Comparison of ENCODE assay signal across 8 cellular contexts in the genomic region with DNA sequence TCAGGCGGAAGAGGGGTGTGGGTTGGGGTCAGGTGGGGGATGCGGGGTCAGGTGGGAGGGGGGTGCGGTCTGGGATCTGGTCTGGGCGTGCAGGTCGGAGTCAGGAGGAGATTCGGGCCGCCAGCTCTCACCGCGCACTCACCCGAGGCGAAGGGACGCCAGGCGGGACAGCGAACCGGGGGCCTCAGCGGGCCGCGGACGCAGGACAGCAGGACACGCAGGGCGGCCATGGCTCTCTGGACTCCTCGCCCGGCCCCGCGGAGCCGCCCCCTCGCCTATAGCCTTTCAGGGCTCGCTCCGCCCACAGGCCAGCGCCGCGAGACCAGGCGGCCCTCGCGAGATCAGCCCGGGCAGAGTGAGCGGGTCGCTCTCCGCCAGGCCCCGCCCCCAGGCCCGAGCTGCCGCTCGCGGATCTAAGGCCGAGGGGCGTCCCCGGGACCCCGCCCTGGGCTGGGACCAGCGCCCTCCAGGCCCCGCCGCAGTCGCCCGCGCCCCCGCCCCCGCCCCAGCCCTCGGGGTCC. TPM values are rescaled to one million over a fixed set of nuclear protein-coding genes. Genes with fewer than 3 reads are reported as not detected.
DNase-seq lines count a peak whose midpoint lies in the region; ATAC-seq, FAIRE-seq and TF ChIP-seq lines count a peak whose summit lies in the region.

TSS of gene ECHS1 (minus strand) at position 251 of the 521 bp plus-strand sequence. CDS start at position 230, 21 bp downstream.

- H3K27me3 ChIP-seq in SU-DHL-6 (ENCODE audit: low read length) (no peaks in the 10 kb centered on the region), pancreas (no peaks in the 10 kb centered on the region), thyroid gland (no peaks in the 10 kb centered on the region)

- peak within 1 kb of the TSS; percentile 82 for H3K27ac Mint-ChIP-seq in activated naive CD8-positive, alpha-beta T cell treated with anti-CD3 and anti-CD28 coated beads, Interleukin-2, amount 10 ng/mL, durations not matched to agents 7 days and 5 days

- TF ChIP-seq POLR2A in thyroid gland (IDR thresholded peaks at IDR 0.05): peak; percentile 49 to 86

- POLR2A ChIA-PET in activated naive CD8-positive, alpha-beta T cell treated with anti-CD3 and anti-CD28 coated beads, Interleukin-2, amount 10 ng/mL, durations not matched to agents 7 days and 5 days (lab: Charles Lee): interaction anchor here (0.6 to 1.5 kb wide), 8 partner anchors 10 to 52 kb away, joined by 3 to 10 read pairs (median 3); partner anchors contain the start of gene CALY

- H4K20me1 ChIP-seq in SU-DHL-6 (ENCODE audit: low read depth, low read length): no peaks in the 10 kb centered on the region

- peaks cover 12% of the 10 kb centered on the region for H3K27me3 Mint-ChIP-seq in activated naive CD8-positive, alpha-beta T cell treated with anti-CD3 and anti-CD28 coated beads, Interleukin-2, amount 10 ng/mL, durations not matched to agents 7 days and 5 days

- peak; percentile 96 for ATAC-seq in HG02678 (IDR thresholded peaks at IDR 0.05; ENCODE audit: unreplicated experiment)
- peak; percentile 97 for ATAC-seq in activated naive CD8-positive, alpha-beta T cell treated with anti-CD3 and anti-CD28 coated beads, Interleukin-2, amount 10 ng/mL, durations not matched to agents 7 days and 5 days (ENCODE audit: low read depth)
- ATAC-seq in Right ventricle myocardium inferior: peak; percentile 99
- peak; percentile 97 to 99 (median 98) for ATAC-seq in pancreas

- H3K9ac ChIP-seq in SU-DHL-6 (ENCODE audit: low read length): peak within 1 kb of the TSS; percentile 66

- peaks cover 2% of the 10 kb centered on the region for H3K36me3 Mint-ChIP-seq in activated naive CD8-positive, alpha-beta T cell treated with anti-CD3 and anti-CD28 coated beads, Interleukin-2, amount 10 ng/mL, durations not matched to agents 7 days and 5 days

- H3K4me3 Mint-ChIP-seq in activated naive CD8-positive, alpha-beta T cell treated with anti-CD3 and anti-CD28 coated beads, Interleukin-2, amount 10 ng/mL, durations not matched to agents 7 days and 5 days: peak within 1 kb of the TSS; percentile 88

- H3K4me3 ChIP-seq in SU-DHL-6 (ENCODE audit: insufficient read depth, low read length, poor library complexity, severe bottlenecking): peak within 1 kb of the TSS; percentile 86
- H3K4me3 ChIP-seq in pancreas: peak within 1 kb of the TSS; percentile 36 to 72 (median 58)
- H3K4me3 ChIP-seq in thyroid gland (replicated peaks in 1 of 3): peak within 1 kb of the TSS in 2 of 3 donors; percentile 42 to 80

- peak within 1 kb of the TSS; percentile 66 for H3K4me2 ChIP-seq in SU-DHL-6 (ENCODE audit: low read depth, low read length, poor library complexity, severe bottlenecking)

- H3K79me2 ChIP-seq in SU-DHL-6 (ENCODE audit: insufficient read depth, low read length): no peaks in the 10 kb centered on the region

- H3K27ac ChIP-seq in SU-DHL-6 (ENCODE audit: low read depth, low read length) (no peak within 1 kb of the TSS), pancreas (peak within 1 kb of the TSS; percentile 61 to 87 (median 72)), thyroid gland (peak within 1 kb of the TSS; percentile 62 to 85 (median 73))

- no peaks in the 10 kb centered on the region for H3K9me3 Mint-ChIP-seq in activated naive CD8-positive, alpha-beta T cell treated with anti-CD3 and anti-CD28 coated beads, Interleukin-2, amount 10 ng/mL, durations not matched to agents 7 days and 5 days

- WGBS in pancreas, 2 donors: 0% methylated on average over 31 to 57 of the region's 57 CpGs
- 0% methylated on average over 25 to 29 of the region's 57 CpGs for WGBS in thyroid gland, 2 donors

- H2AFZ ChIP-seq in SU-DHL-6 (ENCODE audit: low read depth, low read length, severe bottlenecking): peak within 1 kb of the TSS; percentile 62

- no peaks in the 10 kb centered on the region for H3K9me2 ChIP-seq in SU-DHL-6 (replicated peaks; ENCODE audit: insufficient read depth, low read length)

- peaks cover 0 to 10% (median 0%) of the 10 kb centered on the region in 3 donors for H3K4me1 ChIP-seq in pancreas
- peaks cover 17 to 28% of the 10 kb centered on the region in 2 donors for H3K4me1 ChIP-seq in thyroid gland

- DNase-seq in GM10266 (ENCODE audit: extremely low spot score) (peak; percentile 100), NCI-H1105 treated with DMSO at 0.1 percent for 48 hours (lab: John Stamatoyannopoulos, UW) (peak; percentile 69), Right ventricle myocardium inferior (ENCODE audit: missing footprints) (peak; percentile 99), pancreas (peak; percentile 94 to 99 (median 97)), thyroid gland (peak; percentile 97)
- peak; percentile 99 for DNase-seq in activated naive CD8-positive, alpha-beta T cell treated with anti-CD3 and anti-CD28 coated beads, Interleukin-2, amount 10 ng/mL, durations not matched to agents 7 days and 5 days

- TF ChIP-seq CTCF in GM10266 (IDR thresholded peaks at IDR 0.05; ENCODE audit: control insufficient read depth, insufficient read depth, low read depth, missing control alignments) (no peak), SU-DHL-6 (IDR thresholded peaks at IDR 0.05; ENCODE audit: insufficient read depth, low read length, poor library complexity, severe bottlenecking) (no peak), pancreas (IDR thresholded peaks at IDR 0.05) (no peak), thyroid gland (IDR thresholded peaks at IDR 0.05) (no peak)

- no peaks in the 10 kb centered on the region for H3K9me3 ChIP-seq in SU-DHL-6 (ENCODE audit: insufficient read depth, low read length)
- no peaks in the 10 kb centered on the region for H3K9me3 ChIP-seq in pancreas
- H3K9me3 ChIP-seq in thyroid gland: no peaks in the 10 kb centered on the region

- peaks cover 8% of the 10 kb centered on the region for H3K4me1 Mint-ChIP-seq in activated naive CD8-positive, alpha-beta T cell treated with anti-CD3 and anti-CD28 coated beads, Interleukin-2, amount 10 ng/mL, durations not matched to agents 7 days and 5 days

- intact Hi-C loops in Right ventricle myocardium inferior (cut with DNase I): no loop called here
- intact Hi-C loops in pancreas (cut with DNase I): no loop called here
- intact Hi-C loops in thyroid gland (cut with DNase I): no loop called here

- H3F3A ChIP-seq in SU-DHL-6 (ENCODE audit: insufficient read depth): peaks cover 5% of the 10 kb centered on the region

- no peak for FAIRE-seq in pancreas (lab: Jason Lieb, UNC)

- H3K36me3 ChIP-seq in SU-DHL-6 (ENCODE audit: low read length): no peaks in the 10 kb centered on the region
- H3K36me3 ChIP-seq in pancreas: peaks cover 0 to 25% (median 9%) of the 10 kb centered on the region in 3 donors
- peaks cover 12 to 21% of the 10 kb centered on the region in 2 donors for H3K36me3 ChIP-seq in thyroid gland

RNA-seq across cellular contexts. Expression of gene ECHS1, which starts in this region (rescaled TPM):
- total RNA-seq in activated naive CD8-positive, alpha-beta T cell treated with anti-CD3 and anti-CD28 coated beads, Interleukin-2, amount 10 ng/mL, durations not matched to agents 7 days and 5 days: 10 to 100 TPM; 33.5 to 36.1 TPM
- total RNA-seq in Right ventricle myocardium inferior (224 TPM), pancreas (10 to 100 TPM; 32.4 to 47.2 (median 36.1) TPM), thyroid gland (100 to 1,000 TPM in 2 of 4 donors, 10 to 100 TPM in 2; 73.9 to 135 (median 99.5) TPM)
- polyA plus RNA-seq in pancreas: 10 to 100 TPM; 43.0 to 69.2 TPM
